14 cellular contexts compared by ENCODE assay signal in the genomic region with DNA sequence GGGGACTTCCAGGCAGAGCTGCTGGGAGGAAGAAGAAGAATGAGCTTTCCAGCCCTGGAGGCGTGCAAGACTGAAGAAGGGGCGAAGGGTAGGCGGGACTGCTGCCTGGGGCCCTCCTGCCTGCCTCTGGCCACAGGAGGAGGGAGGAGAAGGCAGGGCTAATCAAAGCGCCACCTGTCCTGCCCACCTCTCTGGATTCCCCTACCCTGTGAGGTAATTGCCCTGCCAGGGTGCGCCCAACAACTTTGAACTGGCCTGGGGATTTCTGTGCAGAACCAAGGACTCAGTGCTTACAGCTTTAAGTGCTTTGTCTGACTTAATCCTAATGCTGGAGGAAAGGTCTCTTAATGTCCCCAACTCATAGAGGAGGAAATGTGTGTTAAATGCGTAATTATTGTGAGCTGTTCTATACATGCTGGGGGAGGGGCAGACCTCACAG. TPM values are rescaled to one million over a fixed set of nuclear protein-coding genes. Genes with fewer than 3 reads are reported as not detected.
A peak's percentile ranks its signal among the peaks of the same experiment; 100 is the strongest.
DNase-seq lines count a peak whose midpoint lies in the region; ATAC-seq, FAIRE-seq and TF ChIP-seq lines count a peak whose summit lies in the region.
"Had no signal": no experiment of that assay in that cellular context is flagged by ENCODE, and none has a peak within 500 bp of the region (broad histone marks: within the 10 kb centered on the region; RNA-seq: fewer than 3 reads in every experiment).

TSS of gene NOXO1 (minus strand) at position 72 of the 439 bp plus-strand sequence. CDS start 290 bp downstream, outside the sequence.

- peaks cover 0 to 9% of the 10 kb centered on the region in 2 experiments; a peak in 1 of 4 replicates for H3K79me2 ChIP-seq in H1 (ENCODE audit: control insufficient read depth in 1 of 2, insufficient read depth in 2 of 2, low read length in 2 of 2)

- intact Hi-C loops in pancreas (cut with DNase I) = no loop called here

- H4K91ac ChIP-seq in H1 (replicated peaks; ENCODE audit: insufficient read length, low read length) = no peak within 1 kb of the TSS

- no peak within 1 kb of the TSS for H3K23ac ChIP-seq in H1 (ENCODE audit: insufficient read length)

- ATAC-seq in pancreas = no peak
- ATAC-seq in GM21825 (IDR thresholded peaks at IDR 0.05; ENCODE audit: unreplicated experiment) = no peak
- no peak for ATAC-seq in HG02763 (IDR thresholded peaks at IDR 0.05; ENCODE audit: unreplicated experiment)

- H3K4me3 ChIP-seq in H1 (ENCODE audit: extremely low read depth in 1 of 4, insufficient read depth in 2 of 4, low read depth in 3 of 4, low read length in 4 of 4) (peak within 1 kb of the TSS in 3 of 4 experiments; percentile 31 to 61 (median 38); a peak in 6 of 8 replicates), pancreas (peak within 1 kb of the TSS in 1 of 4 donors; percentile 41)
- H3K4me3 ChIP-seq: prostate gland had no signal

- H4K8ac ChIP-seq in H1 (ENCODE audit: extremely low read depth, insufficient read depth, low read length) = peak within 1 kb of the TSS; percentile 12; the same call in 1 of the 2 replicates

- H2AFZ ChIP-seq in H1 (ENCODE audit: low read length) = no peak within 1 kb of the TSS

- H3K4me1 Mint-ChIP-seq in T-helper 1 cell treated with Interleukin-12 subunit alpha and Interleukin-12 subunit beta and Interleukin-4 antibody, amounts not matched to agents 30 μg/mL and 1 μg/mL, for 36 hours (ENCODE audit: low read depth) = peaks cover 15% of the 10 kb centered on the region

- H3K56ac ChIP-seq in H1 (replicated peaks; ENCODE audit: insufficient read length, low read depth, low read length) = no peak within 1 kb of the TSS

- H3K9me3 Mint-ChIP-seq in T-helper 1 cell treated with Interleukin-12 subunit alpha and Interleukin-12 subunit beta and Interleukin-4 antibody, amounts not matched to agents 30 μg/mL and 1 μg/mL, for 36 hours = no peaks in the 10 kb centered on the region
- H3K9me3 Mint-ChIP-seq: activated CD4-positive, alpha-beta memory T cell treated with anti-CD3 and anti-CD28 coated beads for 36 hours had no signal

- H3K4me1 ChIP-seq in H1 (replicated peaks in 1 of 4; ENCODE audit: control insufficient read depth in 3 of 4, insufficient read depth in 4 of 4, low read length in 3 of 4) (peaks cover 3 to 40% (median 27%) of the 10 kb centered on the region in 4 experiments), pancreas (peaks cover 0 to 17% (median 12%) of the 10 kb centered on the region in 3 donors)
- H3K4me1 ChIP-seq: prostate gland had no signal

- no peak for FAIRE-seq in H1 (lab: Jason Lieb, UNC)
- FAIRE-seq in pancreas (lab: Jason Lieb, UNC) = no peak
- FAIRE-seq: kidney had no signal

- 57% methylated on average over 4 of the region's 6 CpGs; no CpG with 5 or more reads in 1 of the 2 experiments for WGBS in H1 (ENCODE audit: extremely low coverage in 1 of 2, insufficient coverage in 1 of 2, insufficient read length in 1 of 2, insufficient replicate concordance in 2 of 2, low coverage in 1 of 2, low lambda C conversion rate in 2 of 2, missing lambda C conversion rate in 1 of 2), 2 experiments
- 72 to 75% methylated on average over 6 of the region's 6 CpGs for WGBS in pancreas, 2 donors

- DNase-seq in T-helper 1 cell = no peak
- DNase-seq in OCI-M1 (lab: John Stamatoyannopoulos, UW) = peak; percentile 8
- DNase-seq in H1 (ENCODE audit: low read depth in 1 of 2, low spot score in 2 of 2) = peak in 1 of 2 experiments; percentile 49
- no peak for DNase-seq in pancreas
- DNase-seq in activated naive CD4-positive, alpha-beta T cell treated with Interleukin-2 at 50 U/mL for 16 hours = no peak
- DNase-seq: activated CD4-positive, alpha-beta memory T cell treated with anti-CD3 and anti-CD28 coated beads for 36 hours; kidney; NCI-H187 treated with DMSO at 0.1 percent for 48 hours; SHP77 treated with DMSO at 0.1 percent for 48 hours; trophoblast cell had no signal

- H3K18ac ChIP-seq in H1 (ENCODE audit: extremely low read depth, low read length) = peak within 1 kb of the TSS; percentile 32

- H3K9me3 ChIP-seq in H1 (ENCODE audit: insufficient read depth in 2 of 2, low read depth in 1 of 2, low read length in 1 of 2) (no peaks in the 10 kb centered on the region), pancreas (no peaks in the 10 kb centered on the region)
- H3K9me3 ChIP-seq: prostate gland had no signal

- POLR2A ChIA-PET in H1 (lab: Charles Lee; ENCODE audit: partially characterized antibody) = interaction anchor here (0.8 to 28.2 kb wide), 10 partner anchors 9 to 199 kb away, joined by 3 to 736 read pairs (median 4); partner anchors contain the start of genes NDUFB10, NUBP2, RNF151 and RPS2

- TF ChIP-seq POLR2A in H1 (IDR thresholded peaks at IDR 0.05; ENCODE audit: control extremely low read depth in 1 of 2, low read depth in 2 of 2, low read length in 2 of 2) = no peak; a peak in 1 of 3 replicates

- peak within 1 kb of the TSS; percentile 61; the same call in 1 of the 2 replicates for H2BK15ac ChIP-seq in H1 (ENCODE audit: low read length)

- peaks cover 31% of the 10 kb centered on the region for H3K27me3 Mint-ChIP-seq in T-helper 1 cell treated with Interleukin-12 subunit alpha and Interleukin-12 subunit beta and Interleukin-4 antibody, amounts not matched to agents 30 μg/mL and 1 μg/mL, for 36 hours (ENCODE audit: low read depth)

- H3K27me3 ChIP-seq in H1 (replicated peaks in 1 of 4; ENCODE audit: control insufficient read depth in 3 of 4, extremely low read depth in 1 of 4, insufficient read depth in 3 of 4, low read length in 3 of 4) (peaks cover 8 to 40% (median 39%) of the 10 kb centered on the region in 4 experiments; a peak in 6 of 7 replicates), pancreas (no peaks in the 10 kb centered on the region)

- CTCF ChIA-PET in H1 (lab: Charles Lee; ENCODE audit: partially characterized antibody) = interaction anchor here (0.6 to 3.1 kb wide), 7 partner anchors 9 to 198 kb away, joined by 3 to 8 read pairs (median 4); no protein-coding TSS in a partner anchor

- no peak within 1 kb of the TSS for H3K14ac ChIP-seq in H1 (ENCODE audit: insufficient read length)

- peak within 1 kb of the TSS; percentile 87 to 91 for H3K4me2 ChIP-seq in H1 (ENCODE audit: insufficient read depth in 1 of 2, low read depth in 2 of 2, low read length in 2 of 2)

- no peak for TF ChIP-seq CTCF in H1 (IDR thresholded peaks at IDR 0.05; ENCODE audit: control extremely low read depth in 1 of 3, insufficient read depth in 1 of 3, low read depth in 1 of 3, low read length in 3 of 3)
- TF ChIP-seq CTCF in pancreas (IDR thresholded peaks at IDR 0.05) = no peak

- H3K9ac ChIP-seq in H1 (replicated peaks in 1 of 4; ENCODE audit: extremely low read depth in 1 of 4, low read depth in 3 of 4, low read length in 3 of 4) = no peak within 1 kb of the TSS

- H2BK12ac ChIP-seq in H1 (ENCODE audit: low read depth, low read length) = no peak within 1 kb of the TSS

- no peak for TF ChIP-seq EP300 in H1 (IDR thresholded peaks at IDR 0.05; ENCODE audit: borderline replicate concordance in 1 of 2, low read depth in 2 of 2, low read length in 2 of 2)

- H3K4ac ChIP-seq in H1 (replicated peaks; ENCODE audit: insufficient read length, low read depth, low read length) = no peak within 1 kb of the TSS

- peaks cover 0 to 12% of the 10 kb centered on the region in 2 experiments for H4K20me1 ChIP-seq in H1 (replicated peaks in 1 of 2; ENCODE audit: control insufficient read depth in 1 of 2, insufficient read depth in 2 of 2, low read length in 2 of 2)

- H2BK120ac ChIP-seq in H1 (replicated peaks; ENCODE audit: low read depth, low read length) = no peak within 1 kb of the TSS

- no peak within 1 kb of the TSS for H2BK5ac ChIP-seq in H1 (ENCODE audit: low read depth, low read length)

- H3K27ac Mint-ChIP-seq in T-helper 1 cell treated with Interleukin-12 subunit alpha and Interleukin-12 subunit beta and Interleukin-4 antibody, amounts not matched to agents 30 μg/mL and 1 μg/mL, for 36 hours = peak within 1 kb of the TSS; percentile 20
- H3K27ac Mint-ChIP-seq: activated CD4-positive, alpha-beta memory T cell treated with anti-CD3 and anti-CD28 coated beads for 36 hours had no signal

- H4K5ac ChIP-seq in H1 (ENCODE audit: insufficient read length, low read depth, low read length) = no peak within 1 kb of the TSS

- TF ChIP-seq RAD21 in H1 (IDR thresholded peaks at IDR 0.05 in 1 of 2, conservative IDR thresholded peaks at IDR 0.05 in 1 of 2; ENCODE audit: low read depth in 2 of 2, low read length in 2 of 2) = no peak

- H2AK5ac ChIP-seq in H1 (ENCODE audit: low read depth, low read length) = no peak within 1 kb of the TSS

- H3K23me2 ChIP-seq in H1 (ENCODE audit: low read depth, low read length) = peaks cover 26% of the 10 kb centered on the region

- H3K27ac ChIP-seq in H1 (ENCODE audit: low read depth, low read length) = no peak within 1 kb of the TSS
- H3K27ac ChIP-seq in pancreas = peak within 1 kb of the TSS in 3 of 4 donors; percentile 8 to 32 (median 25)
- H3K27ac ChIP-seq: prostate gland had no signal

- H2BK20ac ChIP-seq in H1 (ENCODE audit: low read length) = no peak within 1 kb of the TSS

- H3K79me1 ChIP-seq in H1 (ENCODE audit: low read depth, low read length) = no peaks in the 10 kb centered on the region

- no peak within 1 kb of the TSS for H3K4me3 Mint-ChIP-seq in T-helper 1 cell treated with Interleukin-12 subunit alpha and Interleukin-12 subunit beta and Interleukin-4 antibody, amounts not matched to agents 30 μg/mL and 1 μg/mL, for 36 hours
- H3K4me3 Mint-ChIP-seq: activated CD4-positive, alpha-beta memory T cell treated with anti-CD3 and anti-CD28 coated beads for 36 hours had no signal

- peaks cover 5% of the 10 kb centered on the region for H3K36me3 Mint-ChIP-seq in T-helper 1 cell treated with Interleukin-12 subunit alpha and Interleukin-12 subunit beta and Interleukin-4 antibody, amounts not matched to agents 30 μg/mL and 1 μg/mL, for 36 hours (ENCODE audit: low read depth)

- peaks cover 2 to 19% (median 10%) of the 10 kb centered on the region in 4 experiments; a peak in 5 of 8 replicates for H3K36me3 ChIP-seq in H1 (ENCODE audit: control insufficient read depth in 2 of 4, insufficient read depth in 4 of 4, low read length in 3 of 4)
- H3K36me3 ChIP-seq in pancreas = peaks cover 0 to 15% (median 4%) of the 10 kb centered on the region in 3 donors

TF ChIP-seq in H1, 55 proteins besides CTCF, POLR2A, EP300 and RAD21 (continues in another document):
- TF ChIP-seq SIRT6 (IDR thresholded peaks at IDR 0.05; ENCODE audit: low read length) = no peak

RNA-seq across cellular contexts. Expression of gene NOXO1, which starts in this region (rescaled TPM):
- 2.5 and 3.3 TPM in 2 replicates for total RNA-seq in H1 (2021; fragmentation: NEBNext Ultra II Directional; extraction: Animal tissue kit (Norgen Biotek cat#: 25700))
- 1.3 and 2.6 TPM in 2 replicates for polyA plus RNA-seq in H1 (2011; rRNA removed)
- 1.7 TPM for polyA plus RNA-seq in H1 (2011; cell fraction: cytosol; rRNA removed)
- polyA plus RNA-seq in H1 (2011; cell fraction: nucleus; rRNA removed) = 2.3 TPM
- polyA plus RNA-seq in H1 (2012, experiment 1 of 2) = 0.33 to 1.1 TPM (median 0.74 TPM) in 4 replicates
- polyA plus RNA-seq in H1 (2012, experiment 2 of 2) = 0.58 TPM
- 1.1 TPM for polyA plus RNA-seq in H1 (2013, experiment 1 of 2)
- 1.0 TPM for polyA plus RNA-seq in H1 (2013, experiment 2 of 2)
- polyA minus RNA-seq in H1 (2011; rRNA and poly(A)+ RNA removed) = not detected in 2 replicates
- polyA minus RNA-seq in H1 (2011; cell fraction: cytosol; rRNA and poly(A)+ RNA removed) = not detected
- polyA minus RNA-seq in H1 (2011; cell fraction: nucleus; rRNA and poly(A)+ RNA removed) = 0.60 TPM
- total RNA-seq in pancreas = under 1 TPM in 5 of 6 donors, not detected in 1; 0.35 to 0.69 (median 0.52) TPM
- 1 to 10 TPM in 1 of 2 donors, under 1 TPM in 1; 0.70 to 1.6 TPM for polyA plus RNA-seq in pancreas
- total RNA-seq: activated CD4-positive, alpha-beta memory T cell treated with anti-CD3 and anti-CD28 coated beads for 36 hours had no signal
